In genomic region chr22:43077121-43077877, GRCh38 we compare ENCODE assay signal across 17 cellular contexts. TPM values are rescaled to one million over a fixed set of nuclear protein-coding genes. Genes with fewer than 3 reads are reported as not detected.
DNase-seq lines count a peak whose midpoint lies in the region; ATAC-seq and TF ChIP-seq lines count a peak whose summit lies in the region.
"Had no signal": no experiment of that assay in that cellular context is flagged by ENCODE, and none has a peak within 500 bp of the region (broad histone marks: within the 10 kb centered on the region; RNA-seq: fewer than 3 reads in every experiment).

No MANE protein-coding gene starts in this region.

- no peaks in the 10 kb centered on the region for H3K4me1 ChIP-seq in colonic mucosa
- H3K4me1 ChIP-seq: parathyroid adenoma had no signal

- no peak for TF ChIP-seq CTCF in colonic mucosa (IDR thresholded peaks at IDR 0.05)

- no peak overlapping the region for H3K27ac Mint-ChIP-seq in activated T-helper 17 cell treated with anti-CD3 and anti-CD28 coated beads, Interleukin-2, amount 50 U/mL, for 72 hours

- no peak overlapping the region for H3K9ac ChIP-seq in colonic mucosa (ENCODE audit: low read depth in 2 of 2, low read length in 2 of 2)
- H3K9ac ChIP-seq: parathyroid adenoma had no signal

- H3K4me3 Mint-ChIP-seq in activated T-helper 17 cell treated with anti-CD3 and anti-CD28 coated beads, Interleukin-2, amount 50 U/mL, for 72 hours = no peak overlapping the region
- H3K4me3 Mint-ChIP-seq: activated naive CD4-positive, alpha-beta T cell treated with anti-CD3 and anti-CD28 coated beads, Interleukin-2, amount 10 ng/mL, durations not matched to agents 7 days and 5 days; B cell had no signal

- DNase-seq in NCI-H524 (lab: John Stamatoyannopoulos, UW) = peak; percentile 52 to 71
- DNase-seq in colonic mucosa = peak; percentile 35
- DNase-seq in left lobe of liver (ENCODE audit: low spot score) = no peak
- peak; percentile 22 for DNase-seq in superior temporal gyrus (ENCODE audit: extremely low spot score)
- DNase-seq in T-helper 2 cell = no peak
- DNase-seq: activated CD4-positive, alpha-beta T cell treated with anti-CD3 and anti-CD28 coated beads, Interleukin-2, amount 50 U/mL, for 1 hour; activated naive CD4-positive, alpha-beta T cell treated with anti-CD3 and anti-CD28 coated beads, Interleukin-2, amount 10 ng/mL, durations not matched to agents 7 days and 5 days; foreskin keratinocyte; NCI-H1417; stimulated activated CD4-positive, alpha-beta T cell treated with anti-CD3 and anti-CD28 coated beads, Interleukin-4, amount 100 ng/mL, for 4 hours; SW 1271 had no signal

- H3K9me3 Mint-ChIP-seq in activated T-helper 17 cell treated with anti-CD3 and anti-CD28 coated beads, Interleukin-2, amount 50 U/mL, for 72 hours = no peaks in the 10 kb centered on the region
- H3K9me3 Mint-ChIP-seq: activated naive CD4-positive, alpha-beta T cell treated with anti-CD3 and anti-CD28 coated beads, Interleukin-2, amount 10 ng/mL, durations not matched to agents 7 days and 5 days had no signal

- H3K4me3 ChIP-seq in colonic mucosa = no peak overlapping the region
- H3K4me3 ChIP-seq: coronary artery, smooth muscle cell had no signal

- H3K27me3 Mint-ChIP-seq in activated T-helper 17 cell treated with anti-CD3 and anti-CD28 coated beads, Interleukin-2, amount 50 U/mL, for 72 hours = no peaks in the 10 kb centered on the region
- H3K27me3 Mint-ChIP-seq: activated naive CD4-positive, alpha-beta T cell treated with anti-CD3 and anti-CD28 coated beads, Interleukin-2, amount 10 ng/mL, durations not matched to agents 7 days and 5 days; B cell had no signal

- intact Hi-C loops in colonic mucosa (cut with DNase I) = no loop called here

- no peaks in the 10 kb centered on the region for H3K9me3 ChIP-seq in colonic mucosa

- peak; percentile 74 for ATAC-seq in left lobe of liver
- ATAC-seq in activated T-helper 17 cell treated with anti-CD3 and anti-CD28 coated beads, Interleukin-2, amount 50 U/mL, for 72 hours (replicated peaks) = no peak
- ATAC-seq in GM19452 (IDR thresholded peaks at IDR 0.05; ENCODE audit: unreplicated experiment) = no peak
- ATAC-seq: foreskin keratinocyte had no signal

- no peaks in the 10 kb centered on the region for H3K4me1 Mint-ChIP-seq in activated T-helper 17 cell treated with anti-CD3 and anti-CD28 coated beads, Interleukin-2, amount 50 U/mL, for 72 hours
- H3K4me1 Mint-ChIP-seq: activated naive CD4-positive, alpha-beta T cell treated with anti-CD3 and anti-CD28 coated beads, Interleukin-2, amount 10 ng/mL, durations not matched to agents 7 days and 5 days; B cell had no signal

- H3K36me3 ChIP-seq in colonic mucosa = no peaks in the 10 kb centered on the region

- H3K36me3 Mint-ChIP-seq in activated T-helper 17 cell treated with anti-CD3 and anti-CD28 coated beads, Interleukin-2, amount 50 U/mL, for 72 hours (ENCODE audit: low read depth) = no peaks in the 10 kb centered on the region
- H3K36me3 Mint-ChIP-seq: activated naive CD4-positive, alpha-beta T cell treated with anti-CD3 and anti-CD28 coated beads, Interleukin-2, amount 10 ng/mL, durations not matched to agents 7 days and 5 days had no signal

- no peaks in the 10 kb centered on the region for H3K27me3 ChIP-seq in colonic mucosa
- H3K27me3 ChIP-seq: foreskin keratinocyte had no signal

- H3K27ac ChIP-seq in colonic mucosa = no peak overlapping the region
- H3K27ac ChIP-seq: coronary artery, foreskin keratinocyte, parathyroid adenoma had no signal

RNA-seq across cellular contexts. Expression of gene TTLL1, which starts 11.9 kb away (rescaled TPM):
- total RNA-seq in colonic mucosa = 1 to 10 TPM; 1.9 to 3.3 TPM
- total RNA-seq in left lobe of liver = 0.65 TPM
- total RNA-seq in activated T-helper 17 cell treated with anti-CD3 and anti-CD28 coated beads, Interleukin-2, amount 50 U/mL, for 72 hours = 1 to 10 TPM; 2.9 to 4.1 TPM

RNA-seq across cellular contexts. Expression of gene BIK, which starts 33.3 kb away (rescaled TPM):
- total RNA-seq in colonic mucosa = 10 to 100 TPM; 29.5 to 31.4 TPM
- 0.25 TPM for total RNA-seq in left lobe of liver
- 1 to 10 TPM; 1.9 to 4.0 TPM for total RNA-seq in activated T-helper 17 cell treated with anti-CD3 and anti-CD28 coated beads, Interleukin-2, amount 50 U/mL, for 72 hours

Comparison
In these comparisons a context has a peak if more than half of its experiments do, and no peak if none do; other contexts are left out.
1. DNase-seq: peak in NCI-H524 (2 of 2), colonic mucosa (single experiment) and superior temporal gyrus (single experiment); none in left lobe of liver (single experiment) and T-helper 2 cell (0 of 5).
2. RNA of gene BIK, which starts 33.3 kb away (total RNA-seq): 29.5 to 31.4 TPM in colonic mucosa; 1.9 to 4.0 TPM in activated T-helper 17 cell treated with anti-CD3 and anti-CD28 coated beads, Interleukin-2, amount 50 U/mL, for 72 hours and 0.25 TPM in left lobe of liver (single experiment); every median in the first group is over 4 times any median in the second.